ENCODE assay signal across 9 cellular contexts in genomic region chr17:74744714-74745547, GRCh38. TPM values are rescaled to one million over a fixed set of nuclear protein-coding genes. Genes with fewer than 3 reads are reported as not detected.
DNase-seq lines count a peak whose midpoint lies in the region; ATAC-seq and TF ChIP-seq lines count a peak whose summit lies in the region.
"Had no signal": no experiment of that assay in that cellular context is flagged by ENCODE, and none has a peak within 500 bp of the region (broad histone marks: within the 10 kb centered on the region; RNA-seq: fewer than 3 reads in every experiment).

No MANE protein-coding gene starts in this region.

- no CpG with 5 or more reads among the region's 24 CpGs for whole genome bisulfite sequencing in trophoblast cell (ENCODE audit: extremely low coverage, insufficient coverage, insufficient read length)
- 35 to 100% methylated on average over 1 to 24 of the region's 24 CpGs for WGBS in transverse colon (ENCODE audit: low coverage in 1 of 2), 2 donors

- no peaks in the 10 kb centered on the region for H3K36me3 Mint-ChIP-seq in activated naive CD4-positive, alpha-beta T cell treated with anti-CD3 and anti-CD28 coated beads, Interleukin-2, amount 50 U/mL, for 24 hours

- H2BK120ac ChIP-seq in trophoblast cell (ENCODE audit: insufficient read depth, low read length, poor library complexity): no peak overlapping the region

- H3K27ac ChIP-seq in trophoblast cell (ENCODE audit: low read depth, low read length) (no peak overlapping the region), transverse colon (peak overlapping the region; percentile 45 to 68 (median 64))
- H3K27ac ChIP-seq: epithelial cell of prostate had no signal

- H3K4ac ChIP-seq in trophoblast cell (ENCODE audit: low read depth, low read length): no peak overlapping the region

- no peaks in the 10 kb centered on the region for H3K27me3 Mint-ChIP-seq in activated naive CD4-positive, alpha-beta T cell treated with anti-CD3 and anti-CD28 coated beads, Interleukin-2, amount 50 U/mL, for 24 hours

- no peak overlapping the region for H3K14ac ChIP-seq in trophoblast cell (ENCODE audit: low read length)

- no peak overlapping the region for H3K23ac ChIP-seq in trophoblast cell (ENCODE audit: low read length)

- in situ Hi-C loops in SK-MEL-5 (cut with HindIII; ENCODE audit: low pct_unique_long_range_greater_than_20kb, low sequenced_read_pairs): no loop called here
- in situ Hi-C loops in transverse colon (cut with MboI; ENCODE audit: low pct_ligation_motif_present in 1 of 4, low pct_unique_long_range_greater_than_20kb in 1 of 4, low sequenced_read_pairs in 3 of 4): loop anchor here in 2 of 4 donors (25.0 kb wide), 1 partner anchor 117 kb away; the partner anchor contains the start of genes FDXR (in 2 of the 2) and GRIN2C (in 2 of the 2)

- H3K18ac ChIP-seq in trophoblast cell (ENCODE audit: low read length): no peak overlapping the region

- peaks cover 3% of the 10 kb centered on the region for H3K9me3 ChIP-seq in trophoblast cell (ENCODE audit: insufficient read depth, low read depth, low read length)
- no peaks in the 10 kb centered on the region for H3K9me3 ChIP-seq in transverse colon

- peak overlapping the region; percentile 39 for H3K4me2 ChIP-seq in trophoblast cell (ENCODE audit: low read length)

- ATAC-seq in Right ventricle myocardium superior (ENCODE audit: poor library complexity): peak; percentile 43
- ATAC-seq in GM21825 (IDR thresholded peaks at IDR 0.05; ENCODE audit: unreplicated experiment): no peak

- H3K79me2 ChIP-seq in trophoblast cell (ENCODE audit: control insufficient read depth, insufficient read depth, low read length, poor library complexity): peaks cover 12% of the 10 kb centered on the region

- peak; percentile 100 for TF ChIP-seq RAD21 in Ishikawa (IDR thresholded peaks at IDR 0.05; ENCODE audit: low read depth)

- DNase-seq in DMS153 (lab: John Stamatoyannopoulos, UW) (peak; percentile 62), SK-MEL-5 (ENCODE audit: low read depth, low spot score) (peak; percentile 82), Right ventricle myocardium superior (peak; percentile 94), trophoblast cell (peak; percentile 83 to 94), transverse colon (peak; percentile 94)

- H3K4me3 ChIP-seq in trophoblast cell (ENCODE audit: low read depth, low read length) (no peak overlapping the region), transverse colon (peak overlapping the region in 1 of 4 donors; percentile 19)

- peak; percentile 57 for TF ChIP-seq POLR2A in transverse colon (IDR thresholded peaks at IDR 0.05)

- no peak overlapping the region for H4K12ac ChIP-seq in trophoblast cell (ENCODE audit: low read depth, low read length)

- peak overlapping the region; percentile 57 for H3K4me3 Mint-ChIP-seq in activated naive CD4-positive, alpha-beta T cell treated with anti-CD3 and anti-CD28 coated beads, Interleukin-2, amount 50 U/mL, for 24 hours

- no peak overlapping the region for H2BK12ac ChIP-seq in trophoblast cell (ENCODE audit: low read length)

- no peak overlapping the region for H3K9ac ChIP-seq in trophoblast cell (ENCODE audit: low read length)

- TF ChIP-seq CTCF in transverse colon (IDR thresholded peaks at IDR 0.05): peak; percentile 99 to 100 (median 100)

- H2AK5ac ChIP-seq in trophoblast cell (ENCODE audit: low read length): no peak overlapping the region

- no peaks in the 10 kb centered on the region for H3K27me3 ChIP-seq in trophoblast cell (ENCODE audit: insufficient read depth, low read length)
- H3K27me3 ChIP-seq in transverse colon: peaks cover 6% of the 10 kb centered on the region

- intact Hi-C loops in Right ventricle myocardium superior (cut with DNase I): loop anchor here (2.0 kb wide), 2 partner anchors 26 to 120 kb away; no protein-coding TSS in a partner anchor
- intact Hi-C loops in transverse colon (cut with DNase I; ENCODE audit: low total_unique reads): loop anchor here (2.0 kb wide), 1 partner anchor 120 kb away; no protein-coding TSS in a partner anchor

- H4K8ac ChIP-seq in trophoblast cell (ENCODE audit: low read depth, low read length): no peak overlapping the region

- no peak overlapping the region for H2BK5ac ChIP-seq in trophoblast cell (ENCODE audit: low read depth, low read length, poor library complexity)

- H3K4me1 ChIP-seq in trophoblast cell (ENCODE audit: control insufficient read depth in 1 of 2, insufficient read depth in 2 of 2, low read length in 2 of 2) (peaks cover 32 to 38% of the 10 kb centered on the region in 2 experiments), transverse colon (peaks cover 7 to 59% (median 23%) of the 10 kb centered on the region in 4 donors)

- H3K9me3 Mint-ChIP-seq in activated naive CD4-positive, alpha-beta T cell treated with anti-CD3 and anti-CD28 coated beads, Interleukin-2, amount 50 U/mL, for 24 hours: no peaks in the 10 kb centered on the region

- no peak overlapping the region for H4K91ac ChIP-seq in trophoblast cell (ENCODE audit: low read depth, low read length)

- TF ChIP-seq EP300 in Ishikawa (IDR thresholded peaks at IDR 0.05; ENCODE audit: borderline replicate concordance): no peak
- TF ChIP-seq EP300 in transverse colon (IDR thresholded peaks at IDR 0.05; ENCODE audit: low read depth): no peak

- peaks cover 76% of the 10 kb centered on the region for H3K4me1 Mint-ChIP-seq in activated naive CD4-positive, alpha-beta T cell treated with anti-CD3 and anti-CD28 coated beads, Interleukin-2, amount 50 U/mL, for 24 hours

- peak overlapping the region; percentile 62 for H3K27ac Mint-ChIP-seq in activated naive CD4-positive, alpha-beta T cell treated with anti-CD3 and anti-CD28 coated beads, Interleukin-2, amount 50 U/mL, for 24 hours

- H3K36me3 ChIP-seq in trophoblast cell (ENCODE audit: control insufficient read depth in 1 of 2, insufficient read depth in 2 of 2, low read length in 2 of 2) (no peaks in the 10 kb centered on the region), transverse colon (no peaks in the 10 kb centered on the region)

- H2AFZ ChIP-seq in trophoblast cell (ENCODE audit: insufficient read depth, low read length, poor library complexity): no peak overlapping the region

- peaks cover 11% of the 10 kb centered on the region for H3K79me1 ChIP-seq in trophoblast cell (ENCODE audit: low read length)

TF ChIP-seq in Ishikawa, 13 proteins besides CTCF, POLR2A, EP300 and RAD21 (continues in another document):
- TF ChIP-seq TEAD4 (IDR thresholded peaks at IDR 0.05) (0 out of 2 replicates have a peak, but pooled peaks have one; percentile 6), ZBTB7A (IDR thresholded peaks at IDR 0.05; ENCODE audit: low read depth) (peak; percentile 60; the same call in 1 of the 2 replicates), REST (IDR thresholded peaks at IDR 0.05; ENCODE audit: low read depth) (no peak), TCF12 (IDR thresholded peaks at IDR 0.05; ENCODE audit: low read depth) (peak; percentile 58; the same call in 1 of the 2 replicates), NFIC (IDR thresholded peaks at IDR 0.05) (peak; percentile 99), FOXM1 (IDR thresholded peaks at IDR 0.05; ENCODE audit: borderline replicate concordance, low read depth) (peak; percentile 21; the same call in 1 of the 2 replicates)

RNA-seq across cellular contexts. Expression of gene NHERF1, which starts 3.5 kb away (rescaled TPM):
- 43.2 and 45.6 TPM in 2 replicates for total RNA-seq in SK-MEL-5 (2014; rRNA removed; shearing (Covaris generic))
- 65.1 and 90.4 TPM in 2 replicates for polyA plus RNA-seq in SK-MEL-5 (2015; cell fraction: cytosol; rRNA removed)
- 16.9 and 36.5 TPM in 2 replicates for polyA plus RNA-seq in SK-MEL-5 (2015; cell fraction: nucleus; rRNA removed)
- total RNA-seq in Right ventricle myocardium superior (13.7 TPM), transverse colon (100 to 1,000 TPM; 118 to 463 (median 233) TPM)
- 146 and 153 TPM in 2 replicates for polyA plus RNA-seq in trophoblast cell (2013)

RNA-seq across cellular contexts. Expression of gene RAB37, which starts 7.9 kb away (rescaled TPM):
- total RNA-seq in SK-MEL-5 (2014; rRNA removed; shearing (Covaris generic)): 0.40 and 0.66 TPM in 2 replicates
- 0.21 and 1.6 TPM in 2 replicates for polyA plus RNA-seq in SK-MEL-5 (2015; cell fraction: cytosol; rRNA removed)
- 0.19 and 0.58 TPM in 2 replicates for polyA plus RNA-seq in SK-MEL-5 (2015; cell fraction: nucleus; rRNA removed)
- total RNA-seq in Right ventricle myocardium superior: 4.1 TPM
- polyA plus RNA-seq in trophoblast cell (2013): 0.62 and 1.0 TPM in 2 replicates
- 10 to 100 TPM in 1 of 4 donors, 1 to 10 TPM in 2, not detected in 1; 5.2 to 10.5 (median 5.4) TPM for total RNA-seq in transverse colon

RNA-seq across cellular contexts. Expression of gene NAT9, which starts 31.2 kb away (rescaled TPM):
- 51.4 and 61.0 TPM in 2 replicates for total RNA-seq in SK-MEL-5 (2014; rRNA removed; shearing (Covaris generic))
- 48.4 and 56.1 TPM in 2 replicates for polyA plus RNA-seq in SK-MEL-5 (2015; cell fraction: cytosol; rRNA removed)
- 741 and 874 TPM in 2 replicates for polyA plus RNA-seq in SK-MEL-5 (2015; cell fraction: nucleus; rRNA removed)
- total RNA-seq in Right ventricle myocardium superior (18.6 TPM), transverse colon (10 to 100 TPM; 18.3 to 34.4 (median 27.6) TPM)
- 19.2 and 20.1 TPM in 2 replicates for polyA plus RNA-seq in trophoblast cell (2013)

RNA-seq across cellular contexts. Expression of gene CD300LF, which starts 32.2 kb away (rescaled TPM):
- total RNA-seq in SK-MEL-5 (2014; rRNA removed; shearing (Covaris generic)): 0.13 TPM in 1 of 2 replicates, not detected in the other
- polyA plus RNA-seq in SK-MEL-5 (2015; cell fraction: cytosol; rRNA removed): 0.68 TPM in 1 of 2 replicates, not detected in the other
- polyA plus RNA-seq in SK-MEL-5 (2015; cell fraction: nucleus; rRNA removed): not detected in 2 replicates
- not detected for total RNA-seq in Right ventricle myocardium superior
- not detected in 2 replicates for polyA plus RNA-seq in trophoblast cell (2013)
- total RNA-seq in transverse colon: 10 to 100 TPM in 1 of 4 donors, 1 to 10 TPM in 2, under 1 TPM in 1; 0.40 to 37.8 (median 3.7) TPM
